ENCODE assay signal across 1 cellular context in genomic region chr6:43170452-43171283, GRCh38.
TF ChIP-seq lines count a peak whose summit lies in the region.

TSS of gene SRF (plus strand) at chr6:43171269. CDS start at chr6:43171657, 388 bp downstream.

TF ChIP-seq in HEK293, 187 proteins besides CTCF, POLR2A, EP300 and RAD21 (continued from another document):
- TF ChIP-seq, protein P1, sequence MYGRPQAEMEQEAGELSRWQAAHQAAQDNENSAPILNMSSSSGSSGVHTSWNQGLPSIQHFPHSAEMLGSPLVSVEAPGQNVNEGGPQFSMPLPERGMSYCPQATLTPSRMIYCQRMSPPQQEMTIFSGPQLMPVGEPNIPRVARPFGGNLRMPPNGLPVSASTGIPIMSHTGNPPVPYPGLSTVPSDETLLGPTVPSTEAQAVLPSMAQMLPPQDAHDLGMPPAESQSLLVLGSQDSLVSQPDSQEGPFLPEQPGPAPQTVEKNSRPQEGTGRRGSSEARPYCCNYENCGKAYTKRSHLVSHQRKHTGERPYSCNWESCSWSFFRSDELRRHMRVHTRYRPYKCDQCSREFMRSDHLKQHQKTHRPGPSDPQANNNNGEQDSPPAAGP (tag by site-specific recombination; IDR thresholded peaks at IDR 0.05), result no peak; the same call in none of the 2 replicates
- TF ChIP-seq ZNF560 (tag by site-specific recombination; IDR thresholded peaks at IDR 0.05; ENCODE audit: borderline replicate concordance), result no peak
- TF ChIP-seq ZFP69B (tag by site-specific recombination; IDR thresholded peaks at IDR 0.05), result no peak
- peak; percentile 59 for TF ChIP-seq GLIS1 (tag by site-specific recombination; IDR thresholded peaks at IDR 0.05)
- TF ChIP-seq ZNF302 (tag by site-specific recombination; IDR thresholded peaks at IDR 0.05; ENCODE audit: low read depth), result no peak
- TF ChIP-seq ZNF449 (tag by site-specific recombination; IDR thresholded peaks at IDR 0.05), result no peak
- no peak for TF ChIP-seq ZNF518A (tag by site-specific recombination; conservative IDR thresholded peaks at IDR 0.05; ENCODE audit: low read depth)
- no peak for TF ChIP-seq ZNF184 (tag by site-specific recombination; IDR thresholded peaks at IDR 0.05)
- TF ChIP-seq REPIN1 (tag by site-specific recombination; IDR thresholded peaks at IDR 0.05; ENCODE audit: low read depth), result no peak
- no peak for TF ChIP-seq ZBTB6 (tag by site-specific recombination; IDR thresholded peaks at IDR 0.05)
- no peak; the same call in 1 of the 2 replicates for TF ChIP-seq ZNF324 (tag by site-specific recombination; IDR thresholded peaks at IDR 0.05)
- peak; percentile 48; the same call in 1 of the 2 replicates for TF ChIP-seq KLF1 (tag by site-specific recombination; IDR thresholded peaks at IDR 0.05)
- TF ChIP-seq ZNF398 (tag by site-specific recombination; IDR thresholded peaks at IDR 0.05), result no peak
- no peak for TF ChIP-seq HOXA7 (CRISPR knock-in tag; IDR thresholded peaks at IDR 0.05; ENCODE audit: borderline replicate concordance)
- TF ChIP-seq RBAK (tag by site-specific recombination; IDR thresholded peaks at IDR 0.05), result no peak
- peak; percentile 36; the same call in 1 of the 2 replicates for TF ChIP-seq ZNF2 (tag by site-specific recombination; IDR thresholded peaks at IDR 0.05)
- no peak for TF ChIP-seq ZFP41 (tag by site-specific recombination; IDR thresholded peaks at IDR 0.05; ENCODE audit: borderline replicate concordance)
- peak; percentile 37 for TF ChIP-seq ZBTB26 (tag by site-specific recombination; optimal IDR thresholded peaks at IDR 0.05)
- TF ChIP-seq, protein P2, sequence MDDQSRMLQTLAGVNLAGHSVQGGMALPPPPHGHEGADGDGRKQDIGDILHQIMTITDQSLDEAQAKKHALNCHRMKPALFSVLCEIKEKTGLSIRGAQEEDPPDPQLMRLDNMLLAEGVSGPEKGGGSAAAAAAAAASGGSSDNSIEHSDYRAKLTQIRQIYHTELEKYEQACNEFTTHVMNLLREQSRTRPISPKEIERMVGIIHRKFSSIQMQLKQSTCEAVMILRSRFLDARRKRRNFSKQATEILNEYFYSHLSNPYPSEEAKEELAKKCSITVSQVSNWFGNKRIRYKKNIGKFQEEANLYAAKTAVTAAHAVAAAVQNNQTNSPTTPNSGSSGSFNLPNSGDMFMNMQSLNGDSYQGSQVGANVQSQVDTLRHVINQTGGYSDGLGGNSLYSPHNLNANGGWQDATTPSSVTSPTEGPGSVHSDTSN (CRISPR knock-in tag; IDR thresholded peaks at IDR 0.05), result no peak
- TF ChIP-seq, protein P3, sequence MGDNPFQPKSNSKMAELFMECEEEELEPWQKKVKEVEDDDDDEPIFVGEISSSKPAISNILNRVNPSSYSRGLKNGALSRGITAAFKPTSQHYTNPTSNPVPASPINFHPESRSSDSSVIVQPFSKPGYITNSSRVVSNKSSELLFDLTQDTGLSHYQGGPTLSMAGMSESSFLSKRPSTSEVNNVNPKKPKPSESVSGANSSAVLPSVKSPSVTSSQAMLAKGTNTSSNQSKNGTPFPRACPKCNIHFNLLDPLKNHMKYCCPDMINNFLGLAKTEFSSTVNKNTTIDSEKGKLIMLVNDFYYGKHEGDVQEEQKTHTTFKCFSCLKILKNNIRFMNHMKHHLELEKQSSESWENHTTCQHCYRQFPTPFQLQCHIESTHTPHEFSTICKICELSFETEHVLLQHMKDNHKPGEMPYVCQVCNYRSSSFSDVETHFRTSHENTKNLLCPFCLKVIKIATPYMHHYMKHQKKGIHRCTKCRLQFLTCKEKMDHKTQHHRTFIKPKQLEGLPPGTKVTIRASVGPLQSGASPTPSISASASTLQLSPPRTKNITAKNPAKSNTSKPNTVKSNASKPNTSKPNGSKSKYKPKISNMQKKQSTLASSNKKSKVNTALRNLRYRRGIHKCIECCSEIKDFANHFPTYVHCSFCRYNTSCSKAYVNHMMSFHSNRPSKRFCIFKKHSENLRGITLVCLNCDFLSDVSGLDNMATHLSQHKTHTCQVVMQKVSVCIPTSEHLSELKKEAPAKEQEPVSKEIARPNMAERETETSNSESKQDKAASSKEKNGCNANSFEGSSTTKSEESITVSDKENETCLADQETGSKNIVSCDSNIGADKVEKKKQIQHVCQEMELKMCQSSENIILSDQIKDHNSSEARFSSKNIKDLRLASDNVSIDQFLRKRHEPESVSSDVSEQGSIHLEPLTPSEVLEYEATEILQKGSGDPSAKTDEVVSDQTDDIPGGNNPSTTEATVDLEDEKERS (tag by site-specific recombination; IDR thresholded peaks at IDR 0.05), result no peak
- no peak for TF ChIP-seq YY2 (tag by site-specific recombination; IDR thresholded peaks at IDR 0.05)
- no peak for TF ChIP-seq ZNF155 (tag by site-specific recombination; IDR thresholded peaks at IDR 0.05)
- peak; percentile 96 for TF ChIP-seq ZBTB17 (tag by site-specific recombination; IDR thresholded peaks at IDR 0.05)
- TF ChIP-seq ZNF366 (tag by site-specific recombination; conservative IDR thresholded peaks at IDR 0.05), result peak; percentile 92
- TF ChIP-seq ZNF211 (tag by site-specific recombination; IDR thresholded peaks at IDR 0.05; ENCODE audit: low read depth), result no peak
- TF ChIP-seq ZNF24 (tag by site-specific recombination; IDR thresholded peaks at IDR 0.05), result no peak
- TF ChIP-seq ZNF571 (tag by site-specific recombination; IDR thresholded peaks at IDR 0.05), result no peak
- TF ChIP-seq ZNF530 (tag by site-specific recombination; IDR thresholded peaks at IDR 0.05; ENCODE audit: low read depth), result no peak
- no peak for TF ChIP-seq ZNF23 (tag by site-specific recombination; IDR thresholded peaks at IDR 0.05; ENCODE audit: borderline replicate concordance)
